In the genomic region with DNA sequence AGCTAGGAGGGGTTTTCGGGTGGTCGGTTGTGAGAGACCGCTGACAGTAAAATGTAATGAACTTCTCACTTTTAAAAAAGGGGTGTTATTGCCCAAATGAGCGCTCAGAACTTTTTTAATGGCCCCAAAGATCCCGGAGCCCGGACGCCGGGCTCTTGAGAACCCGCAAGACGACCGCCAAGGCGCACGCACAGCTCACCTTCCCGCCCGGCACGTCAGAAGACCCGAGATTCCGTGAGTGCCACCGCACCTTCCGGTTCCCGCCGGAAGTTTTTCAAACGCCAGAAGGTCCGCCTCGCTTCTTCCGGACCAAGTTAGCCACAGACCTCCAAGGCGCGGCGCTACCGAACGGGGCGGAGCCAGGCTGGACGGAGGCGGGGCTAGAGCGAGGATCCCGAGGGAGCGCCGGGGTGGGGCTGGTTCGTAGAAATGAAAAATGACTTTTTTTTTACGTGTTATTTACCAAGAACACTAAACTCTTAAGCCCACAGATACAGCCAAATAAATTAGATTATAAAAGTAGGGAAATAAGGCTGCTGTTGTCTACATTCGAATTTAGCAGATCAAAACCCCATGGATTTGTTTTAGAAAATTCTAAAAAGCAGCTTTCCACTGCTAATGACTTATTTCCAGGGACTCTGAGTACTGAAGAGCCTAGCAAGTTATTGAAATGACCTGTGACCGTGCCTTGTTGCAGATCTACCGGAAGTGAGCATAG, we compare ENCODE assay signal across 8 cellular contexts. TPM values are rescaled to one million over a fixed set of nuclear protein-coding genes. Genes with fewer than 3 reads are reported as not detected.
DNase-seq lines count a peak whose midpoint lies in the region; ATAC-seq and TF ChIP-seq lines count a peak whose summit lies in the region.

A gene with protein sequence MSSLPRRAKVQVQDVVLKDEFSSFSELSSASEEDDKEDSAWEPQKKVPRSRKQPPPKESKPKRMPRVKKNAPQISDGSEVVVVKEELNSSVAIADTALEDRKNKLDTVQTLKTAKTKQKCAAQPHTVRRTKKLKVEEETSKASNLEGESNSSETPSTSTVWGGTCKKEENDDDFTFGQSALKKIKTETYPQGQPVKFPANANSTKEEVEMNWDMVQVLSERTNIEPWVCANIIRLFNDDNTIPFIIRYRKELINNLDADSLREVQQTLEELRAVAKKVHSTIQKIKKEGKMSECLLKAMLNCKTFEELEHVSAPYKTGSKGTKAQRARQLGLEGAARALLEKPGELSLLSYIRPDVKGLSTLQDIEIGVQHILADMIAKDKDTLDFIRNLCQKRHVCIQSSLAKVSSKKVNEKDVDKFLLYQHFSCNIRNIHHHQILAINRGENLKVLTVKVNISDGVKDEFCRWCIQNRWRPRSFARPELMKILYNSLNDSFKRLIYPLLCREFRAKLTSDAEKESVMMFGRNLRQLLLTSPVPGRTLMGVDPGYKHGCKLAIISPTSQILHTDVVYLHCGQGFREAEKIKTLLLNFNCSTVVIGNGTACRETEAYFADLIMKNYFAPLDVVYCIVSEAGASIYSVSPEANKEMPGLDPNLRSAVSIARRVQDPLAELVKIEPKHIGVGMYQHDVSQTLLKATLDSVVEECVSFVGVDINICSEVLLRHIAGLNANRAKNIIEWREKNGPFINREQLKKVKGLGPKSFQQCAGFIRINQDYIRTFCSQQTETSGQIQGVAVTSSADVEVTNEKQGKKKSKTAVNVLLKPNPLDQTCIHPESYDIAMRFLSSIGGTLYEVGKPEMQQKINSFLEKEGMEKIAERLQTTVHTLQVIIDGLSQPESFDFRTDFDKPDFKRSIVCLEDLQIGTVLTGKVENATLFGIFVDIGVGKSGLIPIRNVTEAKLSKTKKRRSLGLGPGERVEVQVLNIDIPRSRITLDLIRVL (minus strand): TSS at position 248 of the 718 bp plus-strand sequence. CDS start 5,826 bp downstream, outside the sequence.

- peak within 1 kb of the TSS; percentile 51 for H3K9ac ChIP-seq in parathyroid adenoma

- peak; percentile 87 for TF ChIP-seq EP300 in tibial nerve (IDR thresholded peaks at IDR 0.05)

- TF ChIP-seq CTCF in GM12865 (IDR thresholded peaks at IDR 0.05; ENCODE audit: insufficient read depth, low read depth, low read length, missing control alignments) (no peak), parathyroid adenoma (IDR thresholded peaks at IDR 0.05) (no peak), tibial nerve (IDR thresholded peaks at IDR 0.05) (peak in 2 of 5 experiments; percentile 35 to 39)

- H3K79me2 ChIP-seq in parathyroid adenoma, result peaks cover 24% of the 10 kb centered on the region

- peak within 1 kb of the TSS; percentile 95 for H3K27ac Mint-ChIP-seq in activated naive CD8-positive, alpha-beta T cell treated with anti-CD3 and anti-CD28 coated beads, Interleukin-2, amount 50 U/mL, for 24 hours

- peak within 1 kb of the TSS; percentile 48 for H3K4me2 ChIP-seq in parathyroid adenoma (ENCODE audit: low read length)

- H3K4me1 ChIP-seq in parathyroid adenoma, result peaks cover 9% of the 10 kb centered on the region
- H3K4me1 ChIP-seq in tibial nerve, result peaks cover 0 to 45% (median 5%) of the 10 kb centered on the region in 4 donors

- DNase-seq in GM12865 (ENCODE audit: low read depth) (peak; percentile 95), NCI-H1417 treated with DMSO at 0.1 percent for 48 hours (lab: John Stamatoyannopoulos, UW) (peak; percentile 94), SW480 (ENCODE audit: low spot score) (peak; percentile 96), Right ventricle myocardium superior (peak; percentile 97), tibial nerve (ENCODE audit: low spot score in 2 of 2) (peak; percentile 89 to 90)
- peak; percentile 98 for DNase-seq in activated naive CD8-positive, alpha-beta T cell treated with anti-CD3 and anti-CD28 coated beads, Interleukin-2, amount 50 U/mL, for 24 hours

- no peaks in the 10 kb centered on the region for H3K36me3 ChIP-seq in parathyroid adenoma (ENCODE audit: control insufficient read depth, insufficient read depth, low read length)
- no peaks in the 10 kb centered on the region for H3K36me3 ChIP-seq in tibial nerve

- H3K27me3 Mint-ChIP-seq in activated naive CD8-positive, alpha-beta T cell treated with anti-CD3 and anti-CD28 coated beads, Interleukin-2, amount 50 U/mL, for 24 hours, result no peaks in the 10 kb centered on the region

- WGBS in tibial nerve, 2 donors, result 1% methylated on average over 43 of the region's 43 CpGs

- no peaks in the 10 kb centered on the region for H3K27me3 ChIP-seq in parathyroid adenoma (ENCODE audit: control insufficient read depth, insufficient read depth, low read length)
- no peaks in the 10 kb centered on the region for H3K27me3 ChIP-seq in tibial nerve

- H3K9me3 ChIP-seq in parathyroid adenoma (ENCODE audit: control insufficient read depth, low read length), result no peaks in the 10 kb centered on the region
- H3K9me3 ChIP-seq in tibial nerve, result no peaks in the 10 kb centered on the region

- peak; percentile 93 for ATAC-seq in HG02763 (IDR thresholded peaks at IDR 0.05; ENCODE audit: unreplicated experiment)
- ATAC-seq in activated naive CD8-positive, alpha-beta T cell treated with anti-CD3 and anti-CD28 coated beads, Interleukin-2, amount 50 U/mL, for 24 hours, result peak; percentile 97
- ATAC-seq in Right ventricle myocardium superior (ENCODE audit: poor library complexity), result peak; percentile 99

- no peaks in the 10 kb centered on the region for H3K9me3 Mint-ChIP-seq in activated naive CD8-positive, alpha-beta T cell treated with anti-CD3 and anti-CD28 coated beads, Interleukin-2, amount 50 U/mL, for 24 hours

- H3K36me3 Mint-ChIP-seq in activated naive CD8-positive, alpha-beta T cell treated with anti-CD3 and anti-CD28 coated beads, Interleukin-2, amount 50 U/mL, for 24 hours (ENCODE audit: low read depth), result no peaks in the 10 kb centered on the region

- peak; percentile 63 to 79 for TF ChIP-seq POLR2A in tibial nerve (IDR thresholded peaks at IDR 0.05)

- intact Hi-C loops in Right ventricle myocardium superior (cut with DNase I), result no loop called here

- peak within 1 kb of the TSS; percentile 98 for H3K4me3 ChIP-seq in GM12865 (ENCODE audit: low read depth, low read length)
- peak within 1 kb of the TSS; percentile 80 for H3K4me3 ChIP-seq in parathyroid adenoma (ENCODE audit: low read depth, low read length)
- peak within 1 kb of the TSS; percentile 64 to 78 (median 71) for H3K4me3 ChIP-seq in tibial nerve

- H3K4me3 Mint-ChIP-seq in activated naive CD8-positive, alpha-beta T cell treated with anti-CD3 and anti-CD28 coated beads, Interleukin-2, amount 50 U/mL, for 24 hours, result peak within 1 kb of the TSS; percentile 95

- peak within 1 kb of the TSS; percentile 79 for H2AFZ ChIP-seq in parathyroid adenoma

- H3K4me1 Mint-ChIP-seq in activated naive CD8-positive, alpha-beta T cell treated with anti-CD3 and anti-CD28 coated beads, Interleukin-2, amount 50 U/mL, for 24 hours, result peaks cover 29% of the 10 kb centered on the region

- H3K27ac ChIP-seq in parathyroid adenoma, result peak within 1 kb of the TSS; percentile 86
- H3K27ac ChIP-seq in tibial nerve, result peak within 1 kb of the TSS; percentile 83 to 93 (median 87)

RNA-seq across cellular contexts. Expression of the gene that starts here (rescaled TPM):
- total RNA-seq in Right ventricle myocardium superior, result 6.6 TPM
- 10 to 100 TPM; 14.7 to 36.7 (median 20.8) TPM for total RNA-seq in tibial nerve

Comparison
In these comparisons a context has a peak if more than half of its experiments do, and no peak if none do; other contexts are left out.
1. Peak in every context shown above with its lines: DNase-seq, ATAC-seq, H3K4me3 ChIP-seq and H3K27ac ChIP-seq.